10 cellular contexts compared by ENCODE assay signal in genomic region chr5:31993182-31993961, GRCh38.
DNase-seq lines count a peak whose midpoint lies in the region; ATAC-seq and TF ChIP-seq lines count a peak whose summit lies in the region.
"Had no signal": no experiment of that assay in that cellular context is flagged by ENCODE, and none has a peak within 500 bp of the region (broad histone marks: within the 10 kb centered on the region; RNA-seq: fewer than 3 reads in every experiment).

No MANE protein-coding gene starts in this region.

- no peak overlapping the region for H3K9ac ChIP-seq in SK-N-SH

- ATAC-seq in GM18511 (IDR thresholded peaks at IDR 0.05; ENCODE audit: unreplicated experiment) (peak; percentile 44), HG02852 (IDR thresholded peaks at IDR 0.05; ENCODE audit: unreplicated experiment) (peak; percentile 44)
- ATAC-seq in naive thymus-derived CD8-positive, alpha-beta T cell: no peak

- peaks cover 6% of the 10 kb centered on the region for H3K36me3 Mint-ChIP-seq in nephron progenitor cell (ENCODE audit: low read depth)
- peaks cover 0 to 9% (median 3%) of the 10 kb centered on the region in 3 donors for H3K36me3 Mint-ChIP-seq in naive thymus-derived CD8-positive, alpha-beta T cell

- H3K27me3 ChIP-seq in SK-N-SH (ENCODE audit: insufficient read depth): 0 out of 2 replicates have a peak, but pooled peaks cover 5% of the 10 kb centered on the region
- H3K27me3 ChIP-seq: esophagus squamous epithelium had no signal

- no peaks in the 10 kb centered on the region for H3K36me3 ChIP-seq in SK-N-SH (replicated peaks in 1 of 2; ENCODE audit: control insufficient read depth in 1 of 2, insufficient read depth in 2 of 2, low read length in 1 of 2)

- POLR2A ChIA-PET in SK-N-SH (lab: Yijun Ruan, JAX): no interaction called here
- POLR2A ChIA-PET in naive thymus-derived CD8-positive, alpha-beta T cell (lab: Charles Lee): no interaction called here

- no peak overlapping the region for H2AFZ ChIP-seq in SK-N-SH (ENCODE audit: low read depth)

- peaks cover 10% of the 10 kb centered on the region for H3K4me1 Mint-ChIP-seq in nephron progenitor cell
- peaks cover 8 to 29% (median 9%) of the 10 kb centered on the region in 4 donors for H3K4me1 Mint-ChIP-seq in naive thymus-derived CD8-positive, alpha-beta T cell

- TF ChIP-seq CTCF in SK-N-SH (IDR thresholded peaks at IDR 0.05) (no peak), nephron progenitor cell (IDR thresholded peaks at IDR 0.05) (no peak)

- 75% methylated on average over 6 of the region's 6 CpGs for WGBS in SK-N-SH (ENCODE audit: low lambda C conversion rate)

- no peaks in the 10 kb centered on the region for H3K9me3 ChIP-seq in SK-N-SH
- H3K9me3 ChIP-seq: esophagus squamous epithelium had no signal

- no peaks in the 10 kb centered on the region for H3F3A ChIP-seq in SK-N-SH (replicated peaks; ENCODE audit: insufficient read depth)

- no peak overlapping the region for H3K4me3 Mint-ChIP-seq in nephron progenitor cell
- no peak overlapping the region for H3K4me3 Mint-ChIP-seq in naive thymus-derived CD8-positive, alpha-beta T cell

- H3K4me1 ChIP-seq in SK-N-SH (ENCODE audit: control insufficient read depth in 1 of 2, insufficient read depth in 2 of 2, low read depth in 1 of 2, low read length in 1 of 2): 0 out of 4 replicates have a peak, but pooled peaks cover 0 to 4% of the 10 kb centered on the region in 2 experiments

- H3K4me3 ChIP-seq in SK-N-SH (ENCODE audit: low read depth in 2 of 2, low read length in 1 of 2): no peak overlapping the region
- H3K4me3 ChIP-seq: esophagus squamous epithelium had no signal

- H3K9me2 ChIP-seq in SK-N-SH: no peaks in the 10 kb centered on the region

- no peaks in the 10 kb centered on the region for H3K79me2 ChIP-seq in SK-N-SH (ENCODE audit: insufficient read depth)

- TF ChIP-seq EP300 in SK-N-SH (IDR thresholded peaks at IDR 0.05; ENCODE audit: borderline replicate concordance in 1 of 2, low read depth in 1 of 2, low read length in 1 of 2): no peak

- H3K9me3 Mint-ChIP-seq in nephron progenitor cell: peaks cover 6% of the 10 kb centered on the region
- peaks cover 0 to 4% (median 0%) of the 10 kb centered on the region in 9 donors for H3K9me3 Mint-ChIP-seq in naive thymus-derived CD8-positive, alpha-beta T cell

- no peak overlapping the region for H3K27ac ChIP-seq in SK-N-SH (ENCODE audit: low read depth in 2 of 2, low read length in 1 of 2)
- H3K27ac ChIP-seq: esophagus squamous epithelium had no signal

- no peak for TF ChIP-seq RAD21 in SK-N-SH (IDR thresholded peaks at IDR 0.05; ENCODE audit: low read length)

- H3K27ac Mint-ChIP-seq in nephron progenitor cell: peak overlapping the region; percentile 13
- H3K27ac Mint-ChIP-seq in naive thymus-derived CD8-positive, alpha-beta T cell: peak overlapping the region in 1 of 10 donors; percentile 16

- H3K27me3 Mint-ChIP-seq in nephron progenitor cell (ENCODE audit: low read depth, poor library complexity): peaks cover 8% of the 10 kb centered on the region
- H3K27me3 Mint-ChIP-seq in naive thymus-derived CD8-positive, alpha-beta T cell: peaks cover 0 to 7% (median 0%) of the 10 kb centered on the region in 5 donors

- CTCF ChIA-PET in SK-N-SH (lab: Yijun Ruan, JAX): interaction anchor here (0.7 to 2.1 kb wide), 2 partner anchors 84 to 163 kb away, joined by 3 to 9 read pairs; no protein-coding TSS in a partner anchor

- DNase-seq in SK-N-SH: no peak
- DNase-seq in nephron progenitor cell: no peak
- no peak for DNase-seq in occipital lobe (lab: John Stamatoyannopoulos, UW)
- DNase-seq in midbrain (lab: John Stamatoyannopoulos, UW): no peak
- no peak for DNase-seq in activated CD4-positive, alpha-beta T cell treated with anti-CD3 and anti-CD28 coated beads for 48 hours
- DNase-seq in naive thymus-derived CD8-positive, alpha-beta T cell: no peak
- DNase-seq: esophagus squamous epithelium, NCI-H146 had no signal

- H4K20me1 ChIP-seq in SK-N-SH (ENCODE audit: insufficient read depth): no peaks in the 10 kb centered on the region

- no peak overlapping the region for H3K4me2 ChIP-seq in SK-N-SH

TF ChIP-seq in SK-N-SH, 30 proteins besides CTCF, POLR2A, EP300 and RAD21:
- peak; percentile 53 for TF ChIP-seq TCF12 (IDR thresholded peaks at IDR 0.05)
- no peak for TF ChIP-seq EZH2phosphoT487 (IDR thresholded peaks at IDR 0.05; ENCODE audit: borderline replicate concordance, low read depth)

Comparison
In these comparisons a context has a peak if more than half of its experiments do, and no peak if none do; other contexts are left out.
1. ATAC-seq: peak in GM18511 (single experiment) and HG02852 (single experiment); none in naive thymus-derived CD8-positive, alpha-beta T cell (0 of 2).